9 cellular contexts compared by ENCODE assay signal in the genomic region with DNA sequence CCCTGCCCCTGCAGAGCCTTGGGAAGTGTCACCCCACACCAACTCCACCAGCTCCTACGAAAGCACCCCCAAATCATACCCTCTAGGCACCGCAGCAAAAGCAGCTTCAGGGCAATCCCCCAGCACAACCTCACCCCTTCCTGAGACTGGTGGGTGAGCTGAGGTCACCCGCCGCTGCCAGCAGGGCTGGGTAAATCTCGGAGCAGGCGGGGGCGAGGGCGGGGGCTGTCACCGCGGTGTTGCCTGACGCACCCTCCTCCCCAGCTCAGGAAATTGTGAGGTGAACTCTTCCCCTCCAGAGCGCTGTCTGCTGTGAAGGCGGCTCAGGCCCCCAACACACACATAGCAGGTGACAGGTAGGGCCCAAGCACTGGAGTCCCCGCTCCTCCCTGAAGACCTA. TPM values are rescaled to one million over a fixed set of nuclear protein-coding genes. Genes with fewer than 3 reads are reported as not detected.
DNase-seq lines count a peak whose midpoint lies in the region; ATAC-seq and TF ChIP-seq lines count a peak whose summit lies in the region.
"Had no signal": no experiment of that assay in that cellular context is flagged by ENCODE, and none has a peak within 500 bp of the region (broad histone marks: within the 10 kb centered on the region; RNA-seq: fewer than 3 reads in every experiment).

No MANE protein-coding gene starts in this region.

- no peak overlapping the region for H3K4me3 ChIP-seq in adrenal gland
- no peak overlapping the region for H3K4me3 ChIP-seq in esophagus muscularis mucosa

- peak overlapping the region; percentile 97 for H3K27ac Mint-ChIP-seq in activated CD8-positive, alpha-beta T cell treated with anti-CD3 and anti-CD28 coated beads for 36 hours

- intact Hi-C loops in activated CD8-positive, alpha-beta T cell treated with anti-CD3 and anti-CD28 coated beads for 36 hours (cut with micrococcal nuclease) = loop anchor here (5.0 kb wide), 1 partner anchor 34 kb away; no protein-coding TSS in a partner anchor
- intact Hi-C loops in adrenal gland (cut with DNase I) (no loop called here), esophagus muscularis mucosa (cut with DNase I) (no loop called here)

- H3K4me1 ChIP-seq in adrenal gland (replicated peaks in 1 of 2) (no peaks in the 10 kb centered on the region), esophagus muscularis mucosa (peaks cover 0 to 4% (median 0%) of the 10 kb centered on the region in 4 donors), foreskin keratinocyte (no peaks in the 10 kb centered on the region)
- H3K4me1 ChIP-seq: parathyroid adenoma had no signal

- H3K36me3 Mint-ChIP-seq in activated CD8-positive, alpha-beta T cell treated with anti-CD3 and anti-CD28 coated beads for 36 hours (ENCODE audit: low read depth) = no peaks in the 10 kb centered on the region

- H3K36me3 ChIP-seq in adrenal gland (replicated peaks in 1 of 2) = no peaks in the 10 kb centered on the region
- H3K36me3 ChIP-seq in esophagus muscularis mucosa = no peaks in the 10 kb centered on the region

- H3K9me3 Mint-ChIP-seq in activated CD8-positive, alpha-beta T cell treated with anti-CD3 and anti-CD28 coated beads for 36 hours = peaks cover 2% of the 10 kb centered on the region

- ATAC-seq in GM18909 (IDR thresholded peaks at IDR 0.05; ENCODE audit: poor library complexity, unreplicated experiment) = peak; percentile 52
- peak; percentile 95 for ATAC-seq in activated CD8-positive, alpha-beta T cell treated with anti-CD3 and anti-CD28 coated beads for 36 hours
- ATAC-seq in foreskin keratinocyte = no peak

- H3K27me3 ChIP-seq in adrenal gland = no peaks in the 10 kb centered on the region
- no peaks in the 10 kb centered on the region for H3K27me3 ChIP-seq in esophagus muscularis mucosa
- no peaks in the 10 kb centered on the region for H3K27me3 ChIP-seq in foreskin keratinocyte

- H3K4me3 Mint-ChIP-seq in activated CD8-positive, alpha-beta T cell treated with anti-CD3 and anti-CD28 coated beads for 36 hours = peak overlapping the region; percentile 63

- no peaks in the 10 kb centered on the region for H3K27me3 Mint-ChIP-seq in activated CD8-positive, alpha-beta T cell treated with anti-CD3 and anti-CD28 coated beads for 36 hours

- H3K9me3 ChIP-seq in adrenal gland (replicated peaks in 1 of 3) (no peaks in the 10 kb centered on the region), esophagus muscularis mucosa (no peaks in the 10 kb centered on the region)

- peak; percentile 97 for DNase-seq in activated CD8-positive, alpha-beta T cell treated with anti-CD3 and anti-CD28 coated beads for 36 hours
- peak; percentile 70 for DNase-seq in effector CD4-positive, alpha-beta T cell
- DNase-seq in stimulated activated CD8-positive, alpha-beta memory T cell treated with anti-CD3 and anti-CD28 coated beads, Interleukin-12 subunit alpha, Interleukin-12 subunit beta, amount 100 ng/mL, for 1 hour (ENCODE audit: low read depth) = peak; percentile 79
- DNase-seq in adrenal gland (no peak), DMS 273 (lab: John Stamatoyannopoulos, UW; ENCODE audit: unreplicated experiment) (no peak), esophagus muscularis mucosa (ENCODE audit: extremely low spot score) (no peak), foreskin keratinocyte (no peak)

- POLR2A ChIA-PET in activated CD8-positive, alpha-beta T cell treated with anti-CD3 and anti-CD28 coated beads for 36 hours (lab: Charles Lee) = interaction anchor here (0.7 to 4.6 kb wide), 9 partner anchors 8 to 121 kb away, joined by 3 to 27 read pairs (median 5); a partner anchor contains a TSS

- peaks cover 45% of the 10 kb centered on the region for H3K4me1 Mint-ChIP-seq in activated CD8-positive, alpha-beta T cell treated with anti-CD3 and anti-CD28 coated beads for 36 hours (ENCODE audit: low read depth)

- WGBS in adrenal gland, 4 donors = 48 to 100% (median 73%) methylated on average over 2 to 14 of the region's 14 CpGs
- WGBS in esophagus muscularis mucosa = no CpG with 5 or more reads among the region's 14 CpGs

- TF ChIP-seq EP300 in esophagus muscularis mucosa (IDR thresholded peaks at IDR 0.05) = no peak

- TF ChIP-seq POLR2A in adrenal gland (IDR thresholded peaks at IDR 0.05) (no peak), esophagus muscularis mucosa (IDR thresholded peaks at IDR 0.05; ENCODE audit: low read depth) (no peak)

- H3K27ac ChIP-seq in adrenal gland (no peak overlapping the region), esophagus muscularis mucosa (replicated peaks in 1 of 4) (no peak overlapping the region), foreskin keratinocyte (no peak overlapping the region)
- H3K27ac ChIP-seq: parathyroid adenoma had no signal

- no peak for TF ChIP-seq CTCF in activated CD8-positive, alpha-beta T cell treated with anti-CD3 and anti-CD28 coated beads for 36 hours (IDR thresholded peaks at IDR 0.05)
- TF ChIP-seq CTCF in adrenal gland (IDR thresholded peaks at IDR 0.05) = no peak
- TF ChIP-seq CTCF in esophagus muscularis mucosa (IDR thresholded peaks at IDR 0.05) = no peak
- no peak for TF ChIP-seq CTCF in foreskin keratinocyte (conservative IDR thresholded peaks at IDR 0.05)

- CTCF ChIA-PET in activated CD8-positive, alpha-beta T cell treated with anti-CD3 and anti-CD28 coated beads for 36 hours (lab: Charles Lee) = interaction anchor here (0.8 to 3.3 kb wide), 7 partner anchors 8 to 94 kb away, joined by 3 to 16 read pairs (median 7); a partner anchor contains a TSS

RNA-seq across cellular contexts. Expression of a gene that starts 30.3 kb away (rescaled TPM):
- total RNA-seq in activated CD8-positive, alpha-beta T cell treated with anti-CD3 and anti-CD28 coated beads for 36 hours = 100 to 1,000 TPM; 111 to 117 TPM
- total RNA-seq in adrenal gland = 100 to 1,000 TPM in 1 of 8 donors, 10 to 100 TPM in 7; 38.7 to 119 (median 50.0) TPM
- polyA plus RNA-seq in adrenal gland = 10 to 100 TPM; 11.5 to 29.3 (median 24.7) TPM
- total RNA-seq in esophagus muscularis mucosa = 10 to 100 TPM; 39.0 to 84.0 (median 80.3) TPM
- 62.7 and 78.9 TPM in 2 replicates for total RNA-seq in foreskin keratinocyte
- 47.7 and 55.9 TPM in 2 replicates for polyA plus RNA-seq in foreskin keratinocyte

RNA-seq across cellular contexts. Expression of a gene that starts 46.2 kb away (rescaled TPM):
- 1 to 10 TPM; 4.1 to 4.6 TPM for total RNA-seq in activated CD8-positive, alpha-beta T cell treated with anti-CD3 and anti-CD28 coated beads for 36 hours
- total RNA-seq in adrenal gland (10 to 100 TPM; 15.3 to 82.3 (median 27.7) TPM), esophagus muscularis mucosa (10 to 100 TPM; 26.1 to 41.9 (median 34.0) TPM), foreskin keratinocyte (1.5 and 1.8 TPM in 2 replicates)
- polyA plus RNA-seq in adrenal gland (10 to 100 TPM in 2 of 3 donors, 1 to 10 TPM in 1; 2.3 to 32.9 (median 19.5) TPM), foreskin keratinocyte (0.69 and 1.5 TPM in 2 replicates)

Comparison
In these comparisons a context has a peak if more than half of its experiments do, and no peak if none do; other contexts are left out.
1. DNase-seq: peak in activated CD8-positive, alpha-beta T cell treated with anti-CD3 and anti-CD28 coated beads for 36 hours (single experiment), effector CD4-positive, alpha-beta T cell (single experiment) and stimulated activated CD8-positive, alpha-beta memory T cell treated with anti-CD3 and anti-CD28 coated beads, Interleukin-12 subunit alpha, Interleukin-12 subunit beta, amount 100 ng/mL, for 1 hour (single experiment); none in adrenal gland (0 of 7), DMS 273 (single experiment), esophagus muscularis mucosa (single experiment) and foreskin keratinocyte (0 of 2).